ENCODE assay signal across 18 cellular contexts in the genomic region with DNA sequence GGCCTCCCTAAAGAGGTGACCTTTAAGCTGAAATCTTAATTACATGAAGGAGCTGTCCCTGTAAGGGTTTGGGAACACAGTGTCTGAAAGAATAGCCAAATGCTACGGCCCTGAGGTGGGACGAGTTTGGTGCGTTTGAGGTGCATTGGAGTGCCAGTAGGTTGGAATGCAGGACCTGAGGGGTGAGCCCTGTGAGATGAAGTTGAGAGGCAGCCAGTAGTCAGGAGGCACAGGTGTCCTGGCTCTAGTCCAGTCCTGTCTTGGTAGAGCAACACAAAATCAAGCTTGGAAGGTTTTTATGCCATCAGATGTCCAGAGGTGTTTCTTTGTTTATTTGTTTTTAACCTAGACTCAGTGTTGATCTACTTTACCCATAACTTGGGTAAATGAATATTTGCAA.
"Had no signal": no experiment of that assay in that cellular context is flagged by ENCODE, and none has a peak within 500 bp of the region (broad histone marks: within the 10 kb centered on the region; RNA-seq: fewer than 3 reads in every experiment).

No MANE protein-coding gene starts in this region.

- ATAC-seq: activated CD8-positive, alpha-beta T cell treated with anti-CD3 and anti-CD28 coated beads, Interleukin-2, amount 10 ng/mL, durations not matched to agents 7 days and 5 days; natural killer cell treated with Interleukin-12 subunit alpha and Interleukin-12 subunit beta and Interleukin-15 and Interleukin-18, amount 100 ng/mL, for 72 hours; stimulated activated naive B cell treated with anti-CD40 and anti-IgM and Interleukin-4, amounts not matched to agents 10 μg/mL and 1 μg/mL and 100 μg/mL, for 72 hours had no signal

- FAIRE-seq: endothelial cell of umbilical vein had no signal

- H3K27ac ChIP-seq: right atrium auricular region, transverse colon, vagina had no signal

- H3K27me3 ChIP-seq: right atrium auricular region, transverse colon, vagina had no signal

- H3K4me3 ChIP-seq: right atrium auricular region, transverse colon, vagina had no signal

- H3K36me3 ChIP-seq: transverse colon, vagina had no signal

- DNase-seq: activated CD4-positive, alpha-beta T cell treated with anti-CD3 and anti-CD28 coated beads for 4 hours; activated CD8-positive, alpha-beta memory T cell treated with anti-CD3 and anti-CD28 coated beads, Interleukin-2, amount 50 U/mL, for 4 hours; activated CD8-positive, alpha-beta T cell treated with anti-CD3 and anti-CD28 coated beads, Interleukin-2, amount 10 ng/mL, durations not matched to agents 7 days and 5 days; activated effector memory CD4-positive, alpha-beta T cell treated with anti-CD3 and anti-CD28 coated beads, Interleukin-2, amount 50 U/mL, for 16 hours; activated T-cell treated with anti-CD3 and anti-CD28 coated beads, Interleukin-2, amount 50 U/mL, for 48 hours; amniotic stem cell; cortex of kidney; effector CD8-positive, alpha-beta T cell; head of caudate nucleus; mesendoderm; nucleus accumbens; stimulated activated CD4-positive, alpha-beta T cell treated with anti-CD3 and anti-CD28 coated beads, Interleukin-2, amount 100 ng/mL, for 48 hours; stimulated activated naive B cell treated with anti-CD40 and anti-IgM and Interleukin-4, amounts not matched to agents 10 μg/mL and 1 μg/mL and 100 μg/mL, for 72 hours; transverse colon had no signal

- H3K9me3 ChIP-seq: right atrium auricular region, transverse colon, vagina had no signal
